Comparison of ENCODE assay signal across 1 cellular context in the genomic region with DNA sequence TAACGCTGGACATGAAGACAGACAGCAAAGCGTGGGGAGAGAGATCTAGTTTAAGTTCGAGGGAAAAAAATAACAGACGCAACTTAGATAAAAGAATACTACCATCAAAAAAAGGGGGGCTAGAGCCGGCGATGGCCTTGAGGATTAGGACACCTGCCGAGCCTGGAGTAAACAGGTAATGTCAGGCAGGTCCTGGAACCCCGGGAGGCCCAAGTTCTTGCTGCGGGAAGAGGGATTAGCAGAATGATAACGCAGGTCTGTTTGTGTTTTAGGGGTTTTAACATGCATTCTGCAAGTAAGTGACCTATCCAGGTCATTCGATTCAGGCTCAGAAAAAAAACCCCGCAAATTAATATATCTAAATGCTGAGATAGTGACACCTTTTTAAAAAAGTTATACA.
TF ChIP-seq lines count a peak whose summit lies in the region.

No MANE protein-coding gene starts in this region.

TF ChIP-seq in H1, 55 proteins besides CTCF, POLR2A, EP300 and RAD21:
- TF ChIP-seq CHD7 (IDR thresholded peaks at IDR 0.05; ENCODE audit: insufficient replicate concordance, low read length) (peak; percentile 59), RFX5 (IDR thresholded peaks at IDR 0.05; ENCODE audit: borderline replicate concordance, low read depth, low read length) (no peak)
